12 cellular contexts compared by ENCODE assay signal in the genomic region with DNA sequence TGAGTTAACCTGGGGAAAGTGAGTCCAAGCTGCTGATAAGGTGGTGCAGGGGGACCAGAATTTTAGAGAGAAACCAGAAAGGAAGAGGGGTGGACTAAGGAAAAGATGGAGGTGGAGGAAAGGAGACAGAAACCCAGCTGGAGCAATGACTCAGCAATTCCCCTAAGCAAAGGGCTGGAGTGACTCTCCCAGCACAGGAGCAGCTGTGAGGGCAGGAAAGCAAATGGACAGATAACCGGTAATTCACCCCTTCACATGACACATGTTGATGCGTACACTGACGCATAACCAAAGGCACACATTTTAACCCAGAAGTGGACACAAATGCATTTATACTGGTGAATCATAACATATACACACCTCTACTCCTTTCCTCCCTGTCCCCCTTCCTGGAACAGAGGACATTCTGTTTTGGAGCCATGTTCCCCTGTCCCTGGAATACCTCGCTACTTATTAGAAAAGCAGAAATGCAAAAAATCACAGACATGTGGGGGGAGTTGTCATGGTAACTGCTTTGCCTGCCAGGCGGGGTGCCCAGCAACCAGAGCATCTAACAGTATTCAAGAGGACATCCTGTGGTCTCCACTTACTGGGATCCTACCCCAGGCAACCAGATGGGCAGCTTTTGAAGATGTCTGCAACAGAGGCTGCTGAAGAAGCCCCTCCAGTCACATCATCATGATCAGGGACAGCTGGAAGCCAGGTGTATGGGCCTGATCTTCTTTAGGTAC. TPM values are rescaled to one million over a fixed set of nuclear protein-coding genes. Genes with fewer than 3 reads are reported as not detected.
DNase-seq lines count a peak whose midpoint lies in the region; ATAC-seq and TF ChIP-seq lines count a peak whose summit lies in the region.
"Had no signal": no experiment of that assay in that cellular context is flagged by ENCODE, and none has a peak within 500 bp of the region (broad histone marks: within the 10 kb centered on the region; RNA-seq: fewer than 3 reads in every experiment).

No MANE protein-coding gene starts in this region.

- TF ChIP-seq CTCF in 22Rv1 (IDR thresholded peaks at IDR 0.05): no peak
- TF ChIP-seq CTCF in MM.1S (IDR thresholded peaks at IDR 0.05; ENCODE audit: low read length): no peak

- H3K27me3 ChIP-seq in GM23248 (replicated peaks; ENCODE audit: insufficient read depth) (peaks cover 34% of the 10 kb centered on the region), NT2/D1 (ENCODE audit: insufficient read depth, insufficient read length) (peaks cover 36% of the 10 kb centered on the region), MM.1S (replicated peaks; ENCODE audit: insufficient read depth, low read length) (peaks cover 64% of the 10 kb centered on the region)

- H3K79me2 ChIP-seq in GM23248 (ENCODE audit: insufficient read depth): no peaks in the 10 kb centered on the region
- H3K79me2 ChIP-seq in MM.1S (ENCODE audit: low read length): no peaks in the 10 kb centered on the region

- no peaks in the 10 kb centered on the region for H3K4me1 ChIP-seq in GM23248 (ENCODE audit: insufficient read depth)
- H3K4me1 ChIP-seq in NT2/D1 (ENCODE audit: insufficient read depth, insufficient read length): peaks cover 13% of the 10 kb centered on the region
- H3K4me1 ChIP-seq in MM.1S (ENCODE audit: low read length): no peaks in the 10 kb centered on the region

- H2AFZ ChIP-seq in GM23248: no peak overlapping the region
- H2AFZ ChIP-seq in MM.1S (ENCODE audit: low read length): no peak overlapping the region

- H3F3A ChIP-seq in GM23248 (ENCODE audit: insufficient read depth) (no peaks in the 10 kb centered on the region; the same call in 1 of the 2 replicates), MM.1S (ENCODE audit: insufficient read depth, low read length) (no peaks in the 10 kb centered on the region)

- ATAC-seq in HG03108 (IDR thresholded peaks at IDR 0.05; ENCODE audit: unreplicated experiment): no peak
- no peak for ATAC-seq in HG02938 (IDR thresholded peaks at IDR 0.05; ENCODE audit: unreplicated experiment)

- H3K9me2 ChIP-seq in GM23248 (ENCODE audit: insufficient read depth) (no peaks in the 10 kb centered on the region), MM.1S (replicated peaks; ENCODE audit: insufficient read depth, low read length) (no peaks in the 10 kb centered on the region)

- DNase-seq in GM23248 (peak; percentile 75), NT2/D1 (ENCODE audit: low read depth, low spot score) (no peak), fibroblast of peridontal ligament (ENCODE audit: extremely low read depth) (peak; percentile 21), MM.1S (no peak), DMS114 treated with DMSO at 0.1 percent for 48 hours (lab: John Stamatoyannopoulos, UW; ENCODE audit: unreplicated experiment) (no peak)
- DNase-seq: activated T-cell treated with anti-CD3 and anti-CD28 coated beads, Interleukin-2, amount 50 U/mL, for 24 hours; CD4-positive, alpha-beta T cell; NCI-H2029 treated with DMSO at 0.1 percent for 48 hours had no signal

- H3K9me3 ChIP-seq in GM23248 (ENCODE audit: low read depth): no peaks in the 10 kb centered on the region
- no peaks in the 10 kb centered on the region for H3K9me3 ChIP-seq in NT2/D1 (ENCODE audit: insufficient read depth, low read length)
- H3K9me3 ChIP-seq in MM.1S (replicated peaks; ENCODE audit: insufficient read depth, low read length): no peaks in the 10 kb centered on the region
- H3K9me3 ChIP-seq: vagina had no signal

- H4K20me1 ChIP-seq in GM23248 (ENCODE audit: insufficient read depth) (no peaks in the 10 kb centered on the region), MM.1S (ENCODE audit: insufficient read depth, low read length) (no peaks in the 10 kb centered on the region)

- H3K4me2 ChIP-seq in GM23248 (ENCODE audit: unreplicated experiment) (no peak overlapping the region), MM.1S (ENCODE audit: low read depth, low read length) (no peak overlapping the region)

- H3K27ac ChIP-seq in 22Rv1: peak overlapping the region; percentile 89
- no peak overlapping the region for H3K27ac ChIP-seq in GM23248
- no peak overlapping the region for H3K27ac ChIP-seq in MM.1S (ENCODE audit: low read length)
- H3K27ac ChIP-seq: vagina had no signal

- 17 to 27% methylated on average over 5 of the region's 5 CpGs for WGBS in GM23248 (ENCODE audit: low coverage in 1 of 2, low lambda C conversion rate in 2 of 2, missing lambda C conversion rate in 2 of 2), 2 experiments

- H3K9ac ChIP-seq in GM23248 (no peak overlapping the region), NT2/D1 (ENCODE audit: insufficient read length, low read depth) (peak overlapping the region; percentile 46), MM.1S (ENCODE audit: low read length) (no peak overlapping the region)

- H3K4me3 ChIP-seq in GM23248 (no peak overlapping the region), NT2/D1 (ENCODE audit: insufficient read length, low read depth) (no peak overlapping the region), MM.1S (ENCODE audit: low read length) (no peak overlapping the region)
- H3K4me3 ChIP-seq: vagina had no signal

- H3K36me3 ChIP-seq in GM23248 (ENCODE audit: low read depth): no peaks in the 10 kb centered on the region
- H3K36me3 ChIP-seq in NT2/D1 (ENCODE audit: insufficient read depth, insufficient read length, low read length): no peaks in the 10 kb centered on the region
- no peaks in the 10 kb centered on the region for H3K36me3 ChIP-seq in MM.1S (replicated peaks; ENCODE audit: insufficient read depth, low read length)
- H3K36me3 ChIP-seq: vagina had no signal

- in situ Hi-C loops in GM23248 (cut with MboI): no loop called here

RNA-seq across cellular contexts. Expression of a gene that starts 4.7 kb away (rescaled TPM):
- not detected in 2 replicates for total RNA-seq in GM23248 (2014; rRNA removed; shearing (Covaris generic))
- not detected in 2 replicates for polyA plus RNA-seq in GM23248 (2016; fragmentation: Nextera tagmentation; extraction: Ambion mirVana)
- total RNA-seq: CD4-positive, alpha-beta T cell had no signal

RNA-seq across cellular contexts. Expression of a gene that starts 20.8 kb away (rescaled TPM):
- not detected in 2 replicates for total RNA-seq in GM23248 (2014; rRNA removed; shearing (Covaris generic))
- polyA plus RNA-seq in GM23248 (2016; fragmentation: Nextera tagmentation; extraction: Ambion mirVana): not detected in 2 replicates
- total RNA-seq: CD4-positive, alpha-beta T cell; vagina had no signal

RNA-seq across cellular contexts. Expression of a gene that starts 29.0 kb away (rescaled TPM):
- total RNA-seq in GM23248 (2014; rRNA removed; shearing (Covaris generic)): not detected in 2 replicates
- polyA plus RNA-seq in GM23248 (2016; fragmentation: Nextera tagmentation; extraction: Ambion mirVana): not detected in 2 replicates
- total RNA-seq: CD4-positive, alpha-beta T cell; vagina had no signal

Comparison
In these comparisons a context has a peak if more than half of its experiments do, and no peak if none do; other contexts are left out.
1. DNase-seq: peak in GM23248 (single experiment) and fibroblast of peridontal ligament (single experiment); none in NT2/D1 (single experiment), MM.1S (single experiment) and DMS114 treated with DMSO at 0.1 percent for 48 hours (single experiment).